Comparison of ENCODE assay signal across 21 cellular contexts in genomic region chr11:133271206-133271605, GRCh38.
DNase-seq lines count a peak whose midpoint lies in the region; ATAC-seq, FAIRE-seq and TF ChIP-seq lines count a peak whose summit lies in the region.
"Had no signal": no experiment of that assay in that cellular context is flagged by ENCODE, and none has a peak within 500 bp of the region (broad histone marks: within the 10 kb centered on the region; RNA-seq: fewer than 3 reads in every experiment).

No MANE protein-coding gene starts in this region.

- no peak for TF ChIP-seq RAD21 in GM12878 (IDR thresholded peaks at IDR 0.05; ENCODE audit: insufficient read depth, low read depth, low read length)

- POLR2A ChIA-PET in GM12878 (lab: Charles Lee), result no interaction called here

- TF ChIP-seq POLR2A in GM12892 (IDR thresholded peaks at IDR 0.05; ENCODE audit: low read depth, low read length) (no peak), GM12878 (IDR thresholded peaks at IDR 0.05; ENCODE audit: low read depth, low read length) (no peak)

- H3K27ac ChIP-seq in GM12878 (ENCODE audit: control insufficient read depth, insufficient read depth), result no peak overlapping the region
- H3K27ac ChIP-seq: 22Rv1, BLaER1, C4-2B had no signal

- RAD21 ChIA-PET in GM12878 (lab: Charles Lee; ENCODE audit: unreplicated experiment), result no interaction called here

- H3K4me3 ChIP-seq in GM12878, result no peak overlapping the region
- H3K4me3 ChIP-seq: BLaER1, GM23338 had no signal

- in situ Hi-C loops in GM12878 (cut with MboI), result no loop called here

- no peak for TF ChIP-seq CTCF in GM12878 (IDR thresholded peaks at IDR 0.05 in 2 of 3, conservative IDR thresholded peaks at IDR 0.05 in 1 of 3; ENCODE audit: control insufficient read depth in 2 of 3, extremely low read depth in 1 of 3, insufficient read depth in 1 of 3, low read depth in 3 of 3, low read length in 3 of 3)

- peaks cover 11% of the 10 kb centered on the region; the same call in 1 of the 2 replicates for H3K4me1 ChIP-seq in GM12878 (ENCODE audit: control insufficient read depth, insufficient read depth, low read length)
- H3K4me1 ChIP-seq: BLaER1, Caco-2 had no signal

- TF ChIP-seq EP300 in GM12878 (IDR thresholded peaks at IDR 0.05; ENCODE audit: borderline replicate concordance in 1 of 2, control insufficient read depth in 1 of 2, low read depth in 2 of 2, low read length in 2 of 2), result no peak

- no peak for ATAC-seq in GM12878
- ATAC-seq: CD8-positive, alpha-beta T cell; GM23338; HCT116 had no signal

- peaks cover 6% of the 10 kb centered on the region for H3K9me3 ChIP-seq in GM12878 (replicated peaks; ENCODE audit: control insufficient read depth, insufficient read depth, low read length)
- H3K9me3 ChIP-seq: BLaER1 had no signal

- H3K4me2 ChIP-seq in GM12878 (ENCODE audit: control insufficient read depth, insufficient read depth), result no peak overlapping the region
- H3K4me2 ChIP-seq: BLaER1, GM23338 had no signal

- no peaks in the 10 kb centered on the region for H4K20me1 ChIP-seq in GM12878 (ENCODE audit: control insufficient read depth, insufficient read depth)
- H4K20me1 ChIP-seq: BLaER1 had no signal

- H3K27me3 ChIP-seq in GM12878 (replicated peaks in 1 of 2; ENCODE audit: control insufficient read depth in 2 of 2, insufficient read depth in 2 of 2, low read length in 1 of 2), result no peaks in the 10 kb centered on the region
- H3K27me3 ChIP-seq: BLaER1 had no signal

- FAIRE-seq in GM12892 (lab: Jason Lieb, UNC) (peak; percentile 62), GM12878 (lab: Jason Lieb, UNC) (no peak)
- FAIRE-seq: A204.1, G401.6, GM18507 had no signal

- no peak overlapping the region for H2AFZ ChIP-seq in GM12878 (ENCODE audit: control insufficient read depth, low read depth, low read length)
- H2AFZ ChIP-seq: GM23338 had no signal

- peak; percentile 53 for DNase-seq in NCI-H1105 treated with DMSO at 0.1 percent for 48 hours (lab: John Stamatoyannopoulos, UW)
- no peak for DNase-seq in NCI-H1105 (lab: John Stamatoyannopoulos, UW)
- DNase-seq in GM12892 (ENCODE audit: insufficient read length), result no peak
- no peak for DNase-seq in GM12878 (ENCODE audit: low read depth, low spot score)
- peak; percentile 80 for DNase-seq in pons (ENCODE audit: low spot score)
- DNase-seq in SKM-1 treated with dmso at 0.1 percent for 144 hours (lab: John Stamatoyannopoulos, UW; ENCODE audit: unreplicated experiment), result no peak
- no peak for DNase-seq in activated T-cell treated with anti-CD3 and anti-CD28 coated beads, Interleukin-2, amount 50 U/mL, for 48 hours
- DNase-seq: Caco-2; CD4-positive, CD25-positive, alpha-beta regulatory T cell; CD8-positive, alpha-beta T cell; DMS153; DND-41; H9 had no signal

- no peak overlapping the region for H3K9ac ChIP-seq in GM12878 (ENCODE audit: control insufficient read depth, insufficient read depth, low read length)
- H3K9ac ChIP-seq: BLaER1 had no signal

- BruUV-seq in GM12878 (replicated peaks; lab: Mats Ljungman, UMichigan), result no TSS peak

- H3K36me3 ChIP-seq in GM12878 (ENCODE audit: control insufficient read depth in 2 of 2, insufficient read depth in 2 of 2, low read length in 1 of 2), result no peaks in the 10 kb centered on the region
- H3K36me3 ChIP-seq: BLaER1 had no signal

- H3K79me2 ChIP-seq in GM12878 (ENCODE audit: control insufficient read depth, insufficient read depth, low read length), result no peaks in the 10 kb centered on the region

- intact Hi-C loops in GM12878 (cut with micrococcal nuclease; ENCODE audit: unreplicated experiment), result no loop called here

- CTCF ChIA-PET in GM12878 (lab: Yijun Ruan, JAX), result no interaction called here

- SMC1A ChIA-PET in GM12878 (lab: Charles Lee; ENCODE audit: uncharacterized antibody, unreplicated experiment), result no interaction called here

TF ChIP-seq in GM12878, 131 proteins besides CTCF, POLR2A, EP300 and RAD21:
- no peak for TF ChIP-seq E4F1 (IDR thresholded peaks at IDR 0.05; ENCODE audit: borderline replicate concordance, partially characterized antibody)
- TF ChIP-seq PKNOX1 (IDR thresholded peaks at IDR 0.05), result peak; percentile 48; the same call in 1 of the 2 replicates

Comparison
In these comparisons a context has a peak if more than half of its experiments do, and no peak if none do; other contexts are left out.
1. DNase-seq: peak in NCI-H1105 treated with DMSO at 0.1 percent for 48 hours (single experiment) and pons (single experiment); none in NCI-H1105 (single experiment), GM12892 (single experiment), GM12878 (single experiment), SKM-1 treated with dmso at 0.1 percent for 144 hours (single experiment) and activated T-cell treated with anti-CD3 and anti-CD28 coated beads, Interleukin-2, amount 50 U/mL, for 48 hours (0 of 2).